Comparison of ENCODE assay signal across 1 cellular context in the genomic region with DNA sequence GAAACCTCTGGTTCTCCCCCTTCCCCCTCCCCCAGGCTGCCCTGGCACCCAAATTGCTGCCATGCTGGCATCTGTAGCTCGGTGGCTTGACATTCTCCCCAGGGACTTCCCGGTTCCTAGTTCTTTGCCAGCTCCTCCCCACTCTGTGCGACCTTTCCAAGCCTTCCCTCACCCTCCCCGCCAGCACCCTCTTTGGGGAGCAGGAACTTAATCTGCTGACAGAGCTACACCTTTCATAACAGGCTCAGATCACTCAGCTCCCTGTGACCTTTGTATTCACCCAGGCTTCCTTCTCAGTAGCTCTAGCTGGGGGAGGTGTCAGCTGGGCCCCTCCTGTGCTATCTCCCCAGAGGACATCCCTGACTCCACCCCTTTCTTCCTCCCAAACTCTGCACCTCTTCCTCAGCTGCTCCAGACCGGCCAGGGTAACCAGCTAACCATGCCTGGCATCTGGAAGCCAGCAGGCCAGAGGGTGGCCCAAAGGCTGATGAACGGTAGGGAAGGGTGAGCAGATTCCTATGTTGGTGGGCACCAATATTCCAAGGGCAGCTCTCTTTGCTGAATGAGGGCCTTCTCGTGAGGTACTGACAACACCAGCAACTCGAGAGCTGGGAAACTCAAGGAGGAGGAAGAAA.
TF ChIP-seq lines count a peak whose summit lies in the region.

No MANE protein-coding gene starts in this region.

TF ChIP-seq in A549, 52 proteins besides CTCF, POLR2A, EP300 and RAD21 (continued from another document):
- TF ChIP-seq, protein P1, sequence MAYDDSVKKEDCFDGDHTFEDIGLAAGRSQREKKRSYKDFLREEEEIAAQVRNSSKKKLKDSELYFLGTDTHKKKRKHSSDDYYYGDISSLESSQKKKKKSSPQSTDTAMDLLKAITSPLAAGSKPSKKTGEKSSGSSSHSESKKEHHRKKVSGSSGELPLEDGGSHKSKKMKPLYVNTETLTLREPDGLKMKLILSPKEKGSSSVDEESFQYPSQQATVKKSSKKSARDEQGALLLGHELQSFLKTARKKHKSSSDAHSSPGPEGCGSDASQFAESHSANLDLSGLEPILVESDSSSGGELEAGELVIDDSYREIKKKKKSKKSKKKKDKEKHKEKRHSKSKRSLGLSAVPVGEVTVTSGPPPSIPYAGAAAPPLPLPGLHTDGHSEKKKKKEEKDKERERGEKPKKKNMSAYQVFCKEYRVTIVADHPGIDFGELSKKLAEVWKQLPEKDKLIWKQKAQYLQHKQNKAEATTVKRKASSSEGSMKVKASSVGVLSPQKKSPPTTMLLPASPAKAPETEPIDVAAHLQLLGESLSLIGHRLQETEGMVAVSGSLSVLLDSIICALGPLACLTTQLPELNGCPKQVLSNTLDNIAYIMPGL (CRISPR knock-in tag; IDR thresholded peaks at IDR 0.05; ENCODE audit: borderline replicate concordance) = no peak
- no peak for TF ChIP-seq ZNF302 (CRISPR knock-in tag; IDR thresholded peaks at IDR 0.05)
- no peak for TF ChIP-seq ESRRA (IDR thresholded peaks at IDR 0.05; ENCODE audit: borderline replicate concordance, low read length)
- TF ChIP-seq NFE2L2 (conservative IDR thresholded peaks at IDR 0.05; ENCODE audit: low read length) = no peak
- TF ChIP-seq CHD4 (IDR thresholded peaks at IDR 0.05; ENCODE audit: borderline replicate concordance) = no peak
- no peak for TF ChIP-seq EHMT2 (IDR thresholded peaks at IDR 0.05; ENCODE audit: low read depth)
